ENCODE assay signal across 17 cellular contexts in genomic region chr1:235724716-235725115, GRCh38.
DNase-seq lines count a peak whose midpoint lies in the region; ATAC-seq, FAIRE-seq and TF ChIP-seq lines count a peak whose summit lies in the region.
"Had no signal": no experiment of that assay in that cellular context is flagged by ENCODE, and none has a peak within 500 bp of the region (broad histone marks: within the 10 kb centered on the region; RNA-seq: fewer than 3 reads in every experiment).

No MANE protein-coding gene starts in this region.

- peak overlapping the region; percentile 46 for H3K27ac ChIP-seq in smooth muscle cell (ENCODE audit: low read depth)
- H3K27ac ChIP-seq: BLaER1 had no signal

- DNase-seq in D721Med (ENCODE audit: insufficient read length, low spot score) (no peak), bronchial epithelial cell (ENCODE audit: low read depth) (peak; percentile 86), smooth muscle cell (lab: John Stamatoyannopoulos, UW; ENCODE audit: unreplicated experiment) (no peak), DMS53 treated with DMSO at 0.1 percent for 48 hours (lab: John Stamatoyannopoulos, UW; ENCODE audit: unreplicated experiment) (no peak)
- DNase-seq in stimulated activated CD4-positive, alpha-beta T cell treated with anti-CD3 and anti-CD28 coated beads, Interleukin-2, amount 100 ng/mL, for 48 hours = no peak
- DNase-seq in effector CD4-positive, alpha-beta T cell = no peak
- DNase-seq: 8988T; AML-193; CD8-positive, alpha-beta memory T cell; DMS53 had no signal

- ATAC-seq in esophagus mucosa = peak; percentile 87
- ATAC-seq: HCT116 had no signal

- H2AFZ ChIP-seq in smooth muscle cell (ENCODE audit: low read depth) = no peak overlapping the region

- peak; percentile 6 for FAIRE-seq in D721Med (lab: Jason Lieb, UNC)
- FAIRE-seq in bronchial epithelial cell (lab: Jason Lieb, UNC) = no peak
- FAIRE-seq: GM18507, H54 had no signal

- peaks cover 3% of the 10 kb centered on the region for H3K9me3 ChIP-seq in smooth muscle cell (replicated peaks; ENCODE audit: low read depth)
- H3K9me3 ChIP-seq: BLaER1, Caco-2 had no signal

- WGBS in smooth muscle cell (ENCODE audit: low lambda C conversion rate) = 70% methylated on average over 2 of the region's 2 CpGs

- H3K9ac ChIP-seq in smooth muscle cell (ENCODE audit: low read depth) = no peak overlapping the region
- H3K9ac ChIP-seq: BLaER1, GM23248 had no signal

- no peaks in the 10 kb centered on the region for H3K27me3 ChIP-seq in bronchial epithelial cell (ENCODE audit: control insufficient read depth, insufficient read depth, low read length)
- no peaks in the 10 kb centered on the region for H3K27me3 ChIP-seq in smooth muscle cell (ENCODE audit: low read depth)
- H3K27me3 ChIP-seq: BLaER1 had no signal

- H3K36me3 ChIP-seq in bronchial epithelial cell (ENCODE audit: control insufficient read depth, insufficient read depth, low read length) (peaks cover 2% of the 10 kb centered on the region), smooth muscle cell (ENCODE audit: low read depth) (peaks cover 3% of the 10 kb centered on the region)

- H3K4me3 ChIP-seq in bronchial epithelial cell (ENCODE audit: low read depth, low read length) (no peak overlapping the region), smooth muscle cell (no peak overlapping the region)
- H3K4me3 ChIP-seq: BLaER1, GM23248 had no signal

- H4K20me1 ChIP-seq in smooth muscle cell (ENCODE audit: low read depth) = no peaks in the 10 kb centered on the region
- H4K20me1 ChIP-seq: BLaER1 had no signal

- H3K79me2 ChIP-seq in smooth muscle cell (ENCODE audit: low read depth) = no peaks in the 10 kb centered on the region

- H3K4me1 ChIP-seq in smooth muscle cell (ENCODE audit: low read depth) = peaks cover 7% of the 10 kb centered on the region
- H3K4me1 ChIP-seq: BLaER1, Caco-2 had no signal

- no peak overlapping the region for H3K4me2 ChIP-seq in smooth muscle cell
- H3K4me2 ChIP-seq: BLaER1 had no signal

- TF ChIP-seq CTCF in D721Med (IDR thresholded peaks at IDR 0.05; ENCODE audit: insufficient read depth, missing control alignments) (no peak), bronchial epithelial cell (IDR thresholded peaks at IDR 0.05; ENCODE audit: insufficient read depth, low read length, severe bottlenecking) (no peak), smooth muscle cell (IDR thresholded peaks at IDR 0.05; ENCODE audit: borderline replicate concordance, insufficient read depth, poor library complexity, severe bottlenecking) (no peak)

- no peaks in the 10 kb centered on the region for H3F3A ChIP-seq in smooth muscle cell (ENCODE audit: low read depth)
